ENCODE assay signal across 8 cellular contexts in genomic region chr4:184288451-184289178, GRCh38.
DNase-seq lines count a peak whose midpoint lies in the region; ATAC-seq lines count a peak whose summit lies in the region.

No MANE protein-coding gene starts in this region.

- DNase-seq in NCI-H2107 (lab: John Stamatoyannopoulos, UW) = peak; percentile 15
- no peak for DNase-seq in left lobe of liver (ENCODE audit: low spot score)
- no peak for DNase-seq in NCI-H2081 (lab: John Stamatoyannopoulos, UW)
- DNase-seq in NCI-H774 (lab: John Stamatoyannopoulos, UW) = no peak
- DNase-seq in HAP-1 (ENCODE audit: low spot score in 2 of 2) = no peak
- DNase-seq in NCI-H226 = no peak

- H3K4me3 ChIP-seq in HAP-1 = no peak overlapping the region

- H3K27me3 ChIP-seq in HAP-1 (ENCODE audit: low read depth) = no peaks in the 10 kb centered on the region

- peaks cover 13% of the 10 kb centered on the region for H3K4me1 ChIP-seq in HAP-1

- no peaks in the 10 kb centered on the region for H3K36me3 ChIP-seq in HAP-1 (replicated peaks)

- in situ Hi-C loops in HAP-1 (cut with MboI; ENCODE audit: low sequenced_read_pairs) = no loop called here

- peak; percentile 60 for ATAC-seq in GM18517 (IDR thresholded peaks at IDR 0.05; ENCODE audit: unreplicated experiment)
- ATAC-seq in GM21717 (IDR thresholded peaks at IDR 0.05; ENCODE audit: unreplicated experiment) = peak; percentile 53
- ATAC-seq in left lobe of liver = peak; percentile 29

- no peaks in the 10 kb centered on the region for H3K9me3 ChIP-seq in HAP-1
